In the genomic region with DNA sequence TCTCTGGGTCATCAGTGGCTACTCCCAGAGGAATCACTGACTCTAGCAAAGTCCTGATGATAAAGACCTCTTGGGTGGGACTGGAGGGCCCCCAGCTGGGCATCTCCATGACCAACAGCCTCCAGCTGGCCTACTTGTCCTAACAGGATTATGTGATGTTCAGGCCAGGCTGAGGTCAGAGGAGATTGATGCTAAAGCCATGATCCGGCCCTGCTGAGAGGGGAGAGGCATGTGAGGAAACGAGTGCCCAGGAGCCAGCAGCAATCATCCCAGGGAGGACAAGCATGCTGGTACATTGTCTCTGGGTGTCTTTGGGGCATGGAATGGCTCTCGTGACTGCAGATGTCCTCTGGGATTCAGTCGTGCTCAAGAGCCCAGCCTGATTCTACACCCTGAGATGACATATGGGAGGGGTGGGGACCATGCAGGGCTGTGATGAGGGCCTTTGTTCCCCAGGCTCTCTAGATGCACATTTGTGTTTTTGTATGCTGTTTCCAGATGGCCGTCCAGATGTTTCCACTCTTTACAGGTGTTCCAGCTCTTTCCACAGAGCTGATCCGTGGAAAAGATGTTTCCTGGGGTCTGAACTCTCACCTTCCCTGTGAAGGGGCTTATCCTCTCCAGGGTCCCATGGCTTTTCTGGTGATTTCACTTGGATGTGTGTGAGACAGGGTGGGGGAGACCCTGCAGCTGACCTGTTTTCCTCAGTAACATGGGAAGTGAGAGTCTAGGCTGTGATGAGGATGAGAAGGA, we compare ENCODE assay signal across 20 cellular contexts. TPM values are rescaled to one million over a fixed set of nuclear protein-coding genes. Genes with fewer than 3 reads are reported as not detected.
A peak's percentile ranks its signal among the peaks of the same experiment; 100 is the strongest.
DNase-seq lines count a peak whose midpoint lies in the region; ATAC-seq and TF ChIP-seq lines count a peak whose summit lies in the region.
"Had no signal": no experiment of that assay in that cellular context is flagged by ENCODE, and none has a peak within 500 bp of the region (broad histone marks: within the 10 kb centered on the region; RNA-seq: fewer than 3 reads in every experiment).

No MANE protein-coding gene starts in this region.

- no peak overlapping the region for H3K27ac ChIP-seq in Panc1 (ENCODE audit: low read length)
- no peak overlapping the region for H3K27ac ChIP-seq in trophoblast cell (ENCODE audit: low read depth, low read length)
- H3K27ac ChIP-seq: A549, vagina had no signal

- H3K9ac ChIP-seq in trophoblast cell (ENCODE audit: low read length) = no peak overlapping the region

- peak overlapping the region; percentile 32 for H3K18ac ChIP-seq in trophoblast cell (ENCODE audit: low read length)

- H3K4me1 ChIP-seq in Panc1 (ENCODE audit: control insufficient read depth, insufficient read depth, low read length) (peaks cover 6% of the 10 kb centered on the region; the same call in 1 of the 2 replicates), trophoblast cell (ENCODE audit: control insufficient read depth in 1 of 2, insufficient read depth in 2 of 2, low read length in 2 of 2) (peaks cover 4 to 8% of the 10 kb centered on the region in 2 experiments)

- no peaks in the 10 kb centered on the region for H3K9me3 ChIP-seq in Panc1 (ENCODE audit: control insufficient read depth, insufficient read depth, low read depth, low read length)
- peaks cover 2% of the 10 kb centered on the region for H3K9me3 ChIP-seq in trophoblast cell (ENCODE audit: insufficient read depth, low read depth, low read length)
- H3K9me3 ChIP-seq: A549, MG63, vagina had no signal

- H2AFZ ChIP-seq in trophoblast cell (ENCODE audit: insufficient read depth, low read length, poor library complexity) = no peak overlapping the region

- intact Hi-C loops in Panc1 (cut with micrococcal nuclease; ENCODE audit: unreplicated experiment) = no loop called here
- intact Hi-C loops in activated CD8-positive, alpha-beta T cell treated with anti-CD3 and anti-CD28 coated beads for 36 hours (cut with micrococcal nuclease) = no loop called here

- peak overlapping the region; percentile 81 for H3K27ac Mint-ChIP-seq in endothelial cell (ENCODE audit: unreplicated experiment)
- no peak overlapping the region for H3K27ac Mint-ChIP-seq in activated CD8-positive, alpha-beta T cell treated with anti-CD3 and anti-CD28 coated beads for 36 hours
- H3K27ac Mint-ChIP-seq: activated CD4-positive, alpha-beta T cell treated with anti-CD3 and anti-CD28 coated beads for 36 hours; activated naive CD4-positive, alpha-beta T cell treated with anti-CD3 and anti-CD28 coated beads, Interleukin-2, amount 10 ng/mL, durations not matched to agents 7 days and 5 days; CD4-positive, CD25-positive, alpha-beta regulatory T cell had no signal

- no peak overlapping the region for H3K23ac ChIP-seq in trophoblast cell (ENCODE audit: low read length)

- H2BK120ac ChIP-seq in trophoblast cell (ENCODE audit: insufficient read depth, low read length, poor library complexity) = no peak overlapping the region

- H3K79me1 ChIP-seq in trophoblast cell (ENCODE audit: low read length) = no peaks in the 10 kb centered on the region

- WGBS in trophoblast cell (ENCODE audit: extremely low coverage, insufficient coverage, insufficient read length) = no CpG with 5 or more reads among the region's 6 CpGs

- H3K4ac ChIP-seq in trophoblast cell (ENCODE audit: low read depth, low read length) = no peak overlapping the region

- TF ChIP-seq CTCF in Panc1 (IDR thresholded peaks at IDR 0.05) = no peak
- TF ChIP-seq CTCF in endothelial cell (IDR thresholded peaks at IDR 0.05; ENCODE audit: unreplicated experiment) = no peak
- no peak for TF ChIP-seq CTCF in activated CD8-positive, alpha-beta T cell treated with anti-CD3 and anti-CD28 coated beads for 36 hours (IDR thresholded peaks at IDR 0.05)

- H3K4me2 ChIP-seq in trophoblast cell (ENCODE audit: low read length) = no peak overlapping the region
- H3K4me2 ChIP-seq: A549 had no signal

- H3K4me3 Mint-ChIP-seq in endothelial cell (ENCODE audit: unreplicated experiment) = no peak overlapping the region
- H3K4me3 Mint-ChIP-seq in activated CD8-positive, alpha-beta T cell treated with anti-CD3 and anti-CD28 coated beads for 36 hours = no peak overlapping the region
- H3K4me3 Mint-ChIP-seq: activated CD4-positive, alpha-beta T cell treated with anti-CD3 and anti-CD28 coated beads for 36 hours; activated naive CD4-positive, alpha-beta T cell treated with anti-CD3 and anti-CD28 coated beads, Interleukin-2, amount 10 ng/mL, durations not matched to agents 7 days and 5 days; CD4-positive, CD25-positive, alpha-beta regulatory T cell had no signal

- no peak overlapping the region for H2AK5ac ChIP-seq in trophoblast cell (ENCODE audit: low read length)

- H3K79me2 ChIP-seq in trophoblast cell (ENCODE audit: control insufficient read depth, insufficient read depth, low read length, poor library complexity) = no peaks in the 10 kb centered on the region

- H3K4me1 Mint-ChIP-seq in endothelial cell (ENCODE audit: unreplicated experiment) = peaks cover 36% of the 10 kb centered on the region
- H3K4me1 Mint-ChIP-seq in activated CD8-positive, alpha-beta T cell treated with anti-CD3 and anti-CD28 coated beads for 36 hours (ENCODE audit: low read depth) = peaks cover 9% of the 10 kb centered on the region

- BruUV-seq in Panc1 (replicated peaks; lab: Mats Ljungman, UMichigan) = no TSS peak

- CTCF ChIA-PET in Panc1 (lab: Charles Lee) = interaction anchor here (0.5 to 0.6 kb wide), 2 partner anchors 147 to 220 kb away, joined by 4 to 8 read pairs; no protein-coding TSS in a partner anchor
- CTCF ChIA-PET in activated CD8-positive, alpha-beta T cell treated with anti-CD3 and anti-CD28 coated beads for 36 hours (lab: Charles Lee) = interaction anchor here (0.8 to 1.2 kb wide), 4 partner anchors 31 to 221 kb away, joined by 3 to 4 read pairs (median 3); a partner anchor contains a TSS

- H3K4me3 ChIP-seq in Panc1 (ENCODE audit: low read depth in 2 of 2, low read length in 2 of 2) = no peak overlapping the region
- no peak overlapping the region for H3K4me3 ChIP-seq in trophoblast cell (ENCODE audit: low read depth, low read length)
- H3K4me3 ChIP-seq: A549, MG63, vagina had no signal

- H2BK5ac ChIP-seq in trophoblast cell (ENCODE audit: low read depth, low read length, poor library complexity) = no peak overlapping the region

- 0 out of 2 replicates have a peak, but pooled peaks have one; percentile 20 for ATAC-seq in Panc1
- no peak for ATAC-seq in activated CD8-positive, alpha-beta T cell treated with anti-CD3 and anti-CD28 coated beads for 36 hours
- ATAC-seq in GM21737 (IDR thresholded peaks at IDR 0.05; ENCODE audit: unreplicated experiment) = no peak
- ATAC-seq: activated CD4-positive, alpha-beta T cell treated with anti-CD3 and anti-CD28 coated beads for 36 hours; left lobe of liver; sciatic nerve had no signal

- H3K36me3 ChIP-seq in Panc1 (ENCODE audit: control insufficient read depth, insufficient read depth, low read length) = no peaks in the 10 kb centered on the region
- H3K36me3 ChIP-seq in trophoblast cell (ENCODE audit: control insufficient read depth in 1 of 2, insufficient read depth in 2 of 2, low read length in 2 of 2) = no peaks in the 10 kb centered on the region
- H3K36me3 ChIP-seq: MG63, vagina had no signal

- in situ Hi-C loops in Panc1 (cut with HindIII; ENCODE audit: low pct_unique_long_range_greater_than_20kb, low sequenced_read_pairs) = no loop called here

- H3K27me3 Mint-ChIP-seq in endothelial cell (ENCODE audit: unreplicated experiment) = no peaks in the 10 kb centered on the region
- no peaks in the 10 kb centered on the region for H3K27me3 Mint-ChIP-seq in activated CD8-positive, alpha-beta T cell treated with anti-CD3 and anti-CD28 coated beads for 36 hours
- H3K27me3 Mint-ChIP-seq: activated CD4-positive, alpha-beta T cell treated with anti-CD3 and anti-CD28 coated beads for 36 hours had no signal

- H4K8ac ChIP-seq in trophoblast cell (ENCODE audit: low read depth, low read length) = no peak overlapping the region

- peaks cover 14% of the 10 kb centered on the region for H3K36me3 Mint-ChIP-seq in endothelial cell (ENCODE audit: low read depth, unreplicated experiment)
- H3K36me3 Mint-ChIP-seq in activated CD8-positive, alpha-beta T cell treated with anti-CD3 and anti-CD28 coated beads for 36 hours (ENCODE audit: low read depth) = no peaks in the 10 kb centered on the region
- H3K36me3 Mint-ChIP-seq: activated naive CD4-positive, alpha-beta T cell treated with anti-CD3 and anti-CD28 coated beads, Interleukin-2, amount 10 ng/mL, durations not matched to agents 7 days and 5 days; CD4-positive, CD25-positive, alpha-beta regulatory T cell had no signal

- DNase-seq in NCI-H345 (lab: John Stamatoyannopoulos, UW) (peak; percentile 18), NCI-H345 treated with DMSO at 0.1 percent for 48 hours (lab: John Stamatoyannopoulos, UW; ENCODE audit: unreplicated experiment) (no peak), Panc1 (ENCODE audit: low read depth, low spot score) (no peak), endothelial cell (ENCODE audit: low spot score) (no peak), trophoblast cell (no peak), HuH-7 (ENCODE audit: low spot score) (no peak)
- no peak for DNase-seq in activated CD8-positive, alpha-beta T cell treated with anti-CD3 and anti-CD28 coated beads for 36 hours
- DNase-seq: activated CD4-positive, alpha-beta T cell treated with anti-CD3 and anti-CD28 coated beads for 36 hours; activated naive CD4-positive, alpha-beta T cell treated with anti-CD3 and anti-CD28 coated beads, Interleukin-2, amount 10 ng/mL, durations not matched to agents 7 days and 5 days; CD4-positive, CD25-positive, alpha-beta regulatory T cell; DND-41; MG63; NCI-H2029 treated with DMSO at 0.1 percent for 48 hours; NK-92 treated with Interleukin-12 subunit alpha and Interleukin-12 subunit beta, amount 100 ng/mL, for 24 hours; Right ventricle myocardium superior had no signal

- H3K14ac ChIP-seq in trophoblast cell (ENCODE audit: low read length) = no peak overlapping the region

- no peak overlapping the region for H4K12ac ChIP-seq in trophoblast cell (ENCODE audit: low read depth, low read length)

- H4K91ac ChIP-seq in trophoblast cell (ENCODE audit: low read depth, low read length) = no peak overlapping the region

- no peaks in the 10 kb centered on the region for H3K9me3 Mint-ChIP-seq in endothelial cell (ENCODE audit: unreplicated experiment)
- no peaks in the 10 kb centered on the region for H3K9me3 Mint-ChIP-seq in activated CD8-positive, alpha-beta T cell treated with anti-CD3 and anti-CD28 coated beads for 36 hours
- H3K9me3 Mint-ChIP-seq: activated naive CD4-positive, alpha-beta T cell treated with anti-CD3 and anti-CD28 coated beads, Interleukin-2, amount 10 ng/mL, durations not matched to agents 7 days and 5 days; CD4-positive, CD25-positive, alpha-beta regulatory T cell had no signal

- POLR2A ChIA-PET in Panc1 (lab: Charles Lee) = no interaction called here
- POLR2A ChIA-PET in activated CD8-positive, alpha-beta T cell treated with anti-CD3 and anti-CD28 coated beads for 36 hours (lab: Charles Lee) = interaction anchor here (1.0 kb wide), 2 partner anchors 10 to 192 kb away, joined by 3 read pairs; no protein-coding TSS in a partner anchor

- H3K27me3 ChIP-seq in Panc1 (ENCODE audit: control insufficient read depth, insufficient read depth, low read length) (no peaks in the 10 kb centered on the region), trophoblast cell (ENCODE audit: insufficient read depth, low read length) (no peaks in the 10 kb centered on the region)
- H3K27me3 ChIP-seq: MG63, vagina had no signal

- no peak overlapping the region for H2BK12ac ChIP-seq in trophoblast cell (ENCODE audit: low read length)

RNA-seq across cellular contexts. Expression of a gene that starts 20.2 kb away (rescaled TPM):
- total RNA-seq in Panc1 (2021; ENCODE audit: unreplicated experiment) (13.0 TPM), endothelial cell (ENCODE audit: unreplicated experiment) (20.7 TPM)
- polyA plus RNA-seq in Panc1 (2012; ENCODE audit: insufficient read length) = 6.9 TPM
- polyA plus RNA-seq in trophoblast cell (2013) = 9.5 and 9.6 TPM in 2 replicates
- total RNA-seq in activated CD8-positive, alpha-beta T cell treated with anti-CD3 and anti-CD28 coated beads for 36 hours = 1 to 10 TPM; 6.8 to 7.6 TPM

RNA-seq across cellular contexts. Expression of a gene that starts 31.0 kb away (rescaled TPM):
- total RNA-seq in Panc1 (2021; ENCODE audit: unreplicated experiment) = 41.2 TPM
- 30.4 TPM for polyA plus RNA-seq in Panc1 (2012; ENCODE audit: insufficient read length)
- 42.2 TPM for total RNA-seq in endothelial cell (ENCODE audit: unreplicated experiment)
- 28.3 and 29.2 TPM in 2 replicates for polyA plus RNA-seq in trophoblast cell (2013)
- total RNA-seq in activated CD8-positive, alpha-beta T cell treated with anti-CD3 and anti-CD28 coated beads for 36 hours = 10 to 100 TPM; 47.4 to 48.1 TPM
